In the genomic region with DNA sequence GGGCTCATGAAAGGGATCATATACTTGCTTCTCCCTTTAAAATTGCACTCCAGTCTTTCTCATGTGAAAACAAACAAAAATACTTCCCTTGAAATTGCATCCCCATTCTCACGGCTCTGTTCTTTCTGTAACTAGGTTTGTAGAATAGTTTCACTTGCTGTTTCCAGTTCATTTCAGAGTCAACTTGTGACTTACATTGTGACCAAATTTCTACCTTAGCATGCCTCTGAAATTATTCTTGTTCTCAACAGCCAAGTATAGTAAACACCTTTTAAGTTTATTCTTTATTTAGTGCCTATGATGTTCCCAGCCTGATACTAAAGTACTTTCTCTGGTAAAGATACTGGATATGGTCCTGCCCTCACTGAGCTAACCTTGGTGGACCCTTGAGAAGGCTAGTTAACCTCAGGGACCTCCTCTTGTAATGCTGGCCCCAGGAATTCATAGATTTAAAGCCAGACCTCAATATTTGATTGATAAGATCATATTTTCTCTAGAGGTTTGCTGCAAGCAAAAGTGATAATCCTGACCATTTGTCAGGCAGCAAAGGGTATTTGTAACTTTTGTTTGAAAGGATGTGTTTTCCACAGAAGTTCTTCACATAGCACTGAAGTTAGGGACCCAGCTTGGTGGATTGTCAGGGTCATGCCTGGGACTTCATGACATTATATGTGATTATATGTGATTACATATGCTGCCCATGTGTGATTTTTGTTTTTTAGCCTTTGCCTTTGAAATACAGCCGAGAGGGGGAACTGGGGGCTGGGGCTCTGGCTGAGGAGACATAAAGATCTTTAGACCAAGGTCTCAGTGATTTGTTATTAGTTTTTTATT, we compare ENCODE assay signal across 8 cellular contexts.
DNase-seq lines count a peak whose midpoint lies in the region; ATAC-seq and TF ChIP-seq lines count a peak whose summit lies in the region.

No MANE protein-coding gene starts in this region.

- peak overlapping the region; percentile 83 for H3K27ac ChIP-seq in KOPT-K1 (ENCODE audit: low read depth, low read length, poor library complexity, severe bottlenecking)
- H3K27ac ChIP-seq in mucosa of rectum (ENCODE audit: low read depth in 2 of 2, low read length in 2 of 2): peak overlapping the region; percentile 55 to 74
- H3K27ac ChIP-seq in tibial artery: no peak overlapping the region

- peak; percentile 40 for ATAC-seq in GM21515 (IDR thresholded peaks at IDR 0.05; ENCODE audit: unreplicated experiment)

- no peak overlapping the region for H3K4me3 ChIP-seq in mucosa of rectum (ENCODE audit: low read length in 2 of 2)
- H3K4me3 ChIP-seq in tibial artery: no peak overlapping the region

- TF ChIP-seq CTCF in GM13976 (IDR thresholded peaks at IDR 0.05; ENCODE audit: borderline replicate concordance, control extremely low read depth, extremely low read depth, insufficient read depth, missing control alignments): no peak
- no peak for TF ChIP-seq CTCF in tibial artery (IDR thresholded peaks at IDR 0.05)

- H3K9me3 ChIP-seq in KOPT-K1 (ENCODE audit: insufficient read depth, low read length, poor library complexity, severe bottlenecking) (peaks cover 12% of the 10 kb centered on the region), mucosa of rectum (ENCODE audit: control insufficient read depth in 2 of 2, low read length in 2 of 2) (no peaks in the 10 kb centered on the region), tibial artery (no peaks in the 10 kb centered on the region)

- H3K36me3 ChIP-seq in KOPT-K1 (ENCODE audit: insufficient read depth, low read length) (no peaks in the 10 kb centered on the region), mucosa of rectum (ENCODE audit: control insufficient read depth in 2 of 2, insufficient read depth in 2 of 2, low read length in 2 of 2) (peaks cover 0 to 12% of the 10 kb centered on the region in 2 donors), tibial artery (peaks cover 0 to 11% (median 0%) of the 10 kb centered on the region in 3 donors)

- H3K27me3 ChIP-seq in mucosa of rectum (ENCODE audit: control insufficient read depth in 2 of 2, insufficient read depth in 2 of 2, low read length in 2 of 2) (no peaks in the 10 kb centered on the region), tibial artery (peaks cover 0 to 3% of the 10 kb centered on the region in 2 donors)

- H3K4me1 ChIP-seq in mucosa of rectum (ENCODE audit: control insufficient read depth in 2 of 2, insufficient read depth in 2 of 2, low read length in 2 of 2) (peaks cover 10 to 14% of the 10 kb centered on the region in 2 donors), tibial artery (no peaks in the 10 kb centered on the region)

- in situ Hi-C loops in GM13976 (cut with MboI; ENCODE audit: low sequenced_read_pairs, unreplicated experiment): loop anchor here (5.0 kb wide), 1 partner anchor 177 kb away; no protein-coding TSS in a partner anchor

- H3K9ac ChIP-seq in mucosa of rectum (ENCODE audit: low read depth in 1 of 2, low read length in 2 of 2): no peak overlapping the region

- intact Hi-C loops in tibial artery (cut with DNase I; ENCODE audit: low total_unique reads): no loop called here

- DNase-seq in GM13976 (ENCODE audit: low spot score) (peak; percentile 58), NCI-H82 (lab: John Stamatoyannopoulos, UW) (no peak), DMS 273 (lab: John Stamatoyannopoulos, UW; ENCODE audit: unreplicated experiment) (no peak), tibial artery (no peak)
- DNase-seq in activated CD4-positive, CD25-positive, alpha-beta regulatory T cell treated with anti-CD3 and anti-CD28 coated beads, Interleukin-2, amount 50 U/mL, for 72 hours: no peak

Comparison
In these comparisons a context has a peak if more than half of its experiments do, and no peak if none do; other contexts are left out.
1. H3K27ac ChIP-seq: peak in KOPT-K1 (single experiment) and mucosa of rectum (2 of 2); none in tibial artery (0 of 2).